8 cellular contexts compared by ENCODE assay signal in the genomic region with DNA sequence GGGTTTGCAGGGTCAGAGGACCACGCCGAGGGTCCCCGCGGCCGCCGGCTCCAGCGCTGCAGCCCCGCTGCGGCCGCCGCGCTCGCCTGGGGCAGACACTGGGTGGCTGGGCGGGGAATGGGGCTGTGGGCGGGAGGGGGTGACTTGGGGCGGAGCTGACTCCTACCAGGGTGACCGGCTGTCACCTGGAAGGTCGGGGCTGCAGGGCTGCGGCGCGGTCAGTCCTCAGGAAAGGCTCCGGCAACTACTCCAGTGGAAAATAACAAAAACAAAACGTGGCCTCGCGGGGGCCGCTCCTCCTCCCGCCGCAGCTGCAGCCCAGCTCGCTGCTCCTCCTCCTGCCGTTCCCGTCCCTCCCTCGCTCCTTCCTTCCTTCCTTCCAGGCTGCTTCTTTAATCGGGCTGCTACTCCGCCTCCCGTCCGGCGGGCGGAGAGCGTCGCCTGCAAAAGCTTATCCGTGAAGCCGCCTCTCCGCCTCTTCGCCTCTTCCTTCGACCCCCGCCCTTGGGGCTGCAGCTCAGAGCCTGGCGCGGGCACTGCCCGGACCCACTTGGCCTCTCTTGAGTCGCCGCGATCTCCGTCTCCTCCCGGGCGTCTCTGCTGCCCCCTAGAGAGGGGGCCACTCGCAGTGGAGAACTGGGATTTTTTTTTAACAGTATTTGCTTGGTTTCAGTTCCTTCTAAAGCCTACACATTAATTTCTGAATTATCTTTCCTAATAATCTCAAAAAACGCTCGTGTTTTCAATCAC. TPM values are rescaled to one million over a fixed set of nuclear protein-coding genes. Genes with fewer than 3 reads are reported as not detected.
DNase-seq lines count a peak whose midpoint lies in the region; ATAC-seq and TF ChIP-seq lines count a peak whose summit lies in the region.

TBC1D4 (minus strand) TSS at position 100 of the 750 bp plus-strand sequence. CDS start 402 bp downstream, outside the sequence.

- no CpG with 5 or more reads among the region's 58 CpGs for WGBS in H9 (ENCODE audit: extremely low coverage, insufficient read length, low lambda C conversion rate)

- H3K14ac ChIP-seq in H9 (ENCODE audit: insufficient read depth, low read length): peak within 1 kb of the TSS; percentile 27; the same call in 1 of the 2 replicates

- peaks cover 0 to 8% (median 0%) of the 10 kb centered on the region in 3 experiments; a peak in 3 of 7 replicates for H3K36me3 Mint-ChIP-seq in H9 (ENCODE audit: insufficient read depth in 1 of 3, low read depth in 3 of 3)
- H3K36me3 Mint-ChIP-seq in activated naive CD8-positive, alpha-beta T cell: no peaks in the 10 kb centered on the region

- H3K4me3 Mint-ChIP-seq in H9: peak within 1 kb of the TSS; percentile 88 to 99
- peak within 1 kb of the TSS; percentile 95 for H3K4me3 Mint-ChIP-seq in activated naive CD8-positive, alpha-beta T cell

- no peaks in the 10 kb centered on the region for H3K9me3 ChIP-seq in H9 (ENCODE audit: control insufficient read depth, low read depth, low read length)
- no peaks in the 10 kb centered on the region for H3K9me3 ChIP-seq in upper lobe of right lung

- DNase-seq in GM06990 (ENCODE audit: extremely low read depth, insufficient read length) (peak; percentile 89), H9 (peak; percentile 92), LNCaP clone FGC (ENCODE audit: low read depth) (peak; percentile 83), SIG-M5 treated with dmso at 0.1 percent for 504 hours (lab: John Stamatoyannopoulos, UW; ENCODE audit: unreplicated experiment) (peak; percentile 87), glomerular visceral epithelial cell (ENCODE audit: extremely low spot score) (peak; percentile 97), non-pigmented ciliary epithelial cell (ENCODE audit: low read depth) (peak; percentile 62), upper lobe of right lung (peak; percentile 94)

- no peaks in the 10 kb centered on the region for H3K23me2 ChIP-seq in H9 (ENCODE audit: insufficient read length, low read depth, low read length, poor library complexity, severe bottlenecking)

- H3K79me1 ChIP-seq in H9 (ENCODE audit: insufficient read depth, low read depth, low read length, poor library complexity, severe bottlenecking): no peaks in the 10 kb centered on the region

- TF ChIP-seq CTCF in GM06990 (IDR thresholded peaks at IDR 0.05; ENCODE audit: insufficient read depth, low read length, poor library complexity, severe bottlenecking) (peak; percentile 89), H9 (conservative IDR thresholded peaks at IDR 0.05) (peak; percentile 93), LNCaP clone FGC (IDR thresholded peaks at IDR 0.05; ENCODE audit: control insufficient read depth, extremely low read depth, insufficient read depth) (peak; percentile 56), upper lobe of right lung (IDR thresholded peaks at IDR 0.05) (peak; percentile 85)

- peaks cover 30 to 33% of the 10 kb centered on the region in 2 experiments for H3K4me1 Mint-ChIP-seq in H9
- peaks cover 13% of the 10 kb centered on the region for H3K4me1 Mint-ChIP-seq in activated naive CD8-positive, alpha-beta T cell (ENCODE audit: low read depth)

- H4K91ac ChIP-seq in H9 (ENCODE audit: insufficient read length, low read depth, low read length): no peak within 1 kb of the TSS

- H2BK12ac ChIP-seq in H9 (ENCODE audit: insufficient read length, low read depth, low read length): no peak within 1 kb of the TSS

- no peak within 1 kb of the TSS for H2BK15ac ChIP-seq in H9 (ENCODE audit: low read depth, low read length)

- H2BK120ac ChIP-seq in H9 (ENCODE audit: low read depth, low read length, poor library complexity, severe bottlenecking): no peak within 1 kb of the TSS

- no peak within 1 kb of the TSS for H3K4ac ChIP-seq in H9 (ENCODE audit: low read depth, low read length)

- peak within 1 kb of the TSS; percentile 57 to 97 (median 88); a peak in 5 of 7 replicates for H3K27ac Mint-ChIP-seq in H9
- H3K27ac Mint-ChIP-seq in activated naive CD8-positive, alpha-beta T cell: no peak within 1 kb of the TSS

- peaks cover 20% of the 10 kb centered on the region for H3K27me3 Mint-ChIP-seq in H9 (ENCODE audit: low read depth)
- peaks cover 41% of the 10 kb centered on the region for H3K27me3 Mint-ChIP-seq in activated naive CD8-positive, alpha-beta T cell

- no peak within 1 kb of the TSS for H2BK20ac ChIP-seq in H9 (ENCODE audit: low read depth, low read length, poor library complexity, severe bottlenecking)

- H3K4me2 ChIP-seq in H9 (ENCODE audit: insufficient read depth, insufficient read length, low read length): peak within 1 kb of the TSS; percentile 85

- H4K5ac ChIP-seq in H9 (ENCODE audit: insufficient read length, low read depth, low read length): no peak within 1 kb of the TSS

- H3K9me3 Mint-ChIP-seq in H9: no peaks in the 10 kb centered on the region; a peak in 1 of 5 replicates
- no peaks in the 10 kb centered on the region for H3K9me3 Mint-ChIP-seq in activated naive CD8-positive, alpha-beta T cell (ENCODE audit: low read depth)

- H3K4me3 ChIP-seq in GM06990 (replicated peaks; ENCODE audit: low read depth, low read length): peak within 1 kb of the TSS; percentile 85
- H3K4me3 ChIP-seq in LNCaP clone FGC (ENCODE audit: low read depth, low read length): peak within 1 kb of the TSS; percentile 70
- H3K4me3 ChIP-seq in upper lobe of right lung: peak within 1 kb of the TSS; percentile 73

- no peak within 1 kb of the TSS for H3T11ph ChIP-seq in H9 (ENCODE audit: low read length)

- no peak within 1 kb of the TSS for H2AFZ ChIP-seq in H9 (ENCODE audit: low read length)

- peaks cover 4% of the 10 kb centered on the region; the same call in 1 of the 2 replicates for H3K79me2 ChIP-seq in H9 (ENCODE audit: insufficient read depth, low read length)

- ATAC-seq in upper lobe of right lung: peak; percentile 91

- H3K36me3 ChIP-seq in GM06990 (ENCODE audit: control insufficient read depth, insufficient read depth, low read length) (no peaks in the 10 kb centered on the region), upper lobe of right lung (no peaks in the 10 kb centered on the region)

- H4K20me1 ChIP-seq in H9 (ENCODE audit: control insufficient read depth, insufficient read depth, insufficient read length): no peaks in the 10 kb centered on the region

- H3K4me1 ChIP-seq in H9 (ENCODE audit: insufficient read depth, low read length) (no peaks in the 10 kb centered on the region), upper lobe of right lung (peaks cover 16% of the 10 kb centered on the region)

- no peak within 1 kb of the TSS for H3K18ac ChIP-seq in H9 (ENCODE audit: insufficient read length, low read depth, low read length)

- no peak within 1 kb of the TSS for H3K56ac ChIP-seq in H9 (ENCODE audit: insufficient read length, low read depth, low read length)

- H3K23ac ChIP-seq in H9 (ENCODE audit: insufficient read length, low read depth, low read length): no peak within 1 kb of the TSS

- H3K27ac ChIP-seq in H9 (ENCODE audit: insufficient read length, low read depth, low read length) (no peak within 1 kb of the TSS), upper lobe of right lung (peak within 1 kb of the TSS; percentile 58)

- H3K9ac ChIP-seq in H9 (ENCODE audit: extremely low read depth, insufficient read length, low read length): peak within 1 kb of the TSS; percentile 20

- H2BK5ac ChIP-seq in H9 (ENCODE audit: insufficient read length, low read length): no peak within 1 kb of the TSS

- intact Hi-C loops in upper lobe of right lung (cut with DNase I): no loop called here

- H3K27me3 ChIP-seq in GM06990 (replicated peaks; ENCODE audit: control insufficient read depth, insufficient read depth, low read length): no peaks in the 10 kb centered on the region; the same call in 1 of the 2 replicates
- no peaks in the 10 kb centered on the region for H3K27me3 ChIP-seq in H9 (ENCODE audit: insufficient read depth, low read length)
- no peaks in the 10 kb centered on the region for H3K27me3 ChIP-seq in upper lobe of right lung

- H4K8ac ChIP-seq in H9 (replicated peaks; ENCODE audit: insufficient read length, low read depth, low read length): no peak within 1 kb of the TSS

- H2AK5ac ChIP-seq in H9 (ENCODE audit: insufficient read length, low read length): no peak within 1 kb of the TSS

RNA-seq across cellular contexts. Expression of gene TBC1D4, which starts in this region (rescaled TPM):
- total RNA-seq in H9 (2021): 10.5 and 11.1 TPM in 2 replicates
- total RNA-seq in upper lobe of right lung: 26.1 TPM
